Comparison of ENCODE assay signal across 1 cellular context in the genomic region with DNA sequence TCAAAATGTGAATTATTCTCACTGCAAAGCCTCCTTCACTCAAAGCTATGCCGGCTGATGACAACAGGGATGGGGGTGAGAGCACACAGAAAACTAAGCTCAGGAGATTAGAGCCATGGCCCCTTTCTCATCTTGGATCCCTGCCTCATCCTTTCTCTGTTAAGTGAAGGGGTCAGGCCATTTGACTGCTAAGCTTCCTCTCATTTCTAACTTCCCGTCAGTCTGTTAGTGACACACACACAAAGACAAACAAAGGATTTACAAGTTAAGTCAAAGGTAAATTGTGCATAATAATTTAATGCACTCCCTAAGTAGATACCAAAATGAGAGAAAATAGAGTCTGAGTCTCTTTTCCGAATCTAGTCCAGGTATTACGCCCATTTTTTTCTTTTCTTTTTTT.
A peak's percentile ranks its signal among the peaks of the same experiment; 100 is the strongest.
TF ChIP-seq lines count a peak whose summit lies in the region.

No MANE protein-coding gene starts in this region.

TF ChIP-seq in K562, 482 proteins besides CTCF, POLR2A, EP300 and RAD21:
- TF ChIP-seq, protein P1, sequence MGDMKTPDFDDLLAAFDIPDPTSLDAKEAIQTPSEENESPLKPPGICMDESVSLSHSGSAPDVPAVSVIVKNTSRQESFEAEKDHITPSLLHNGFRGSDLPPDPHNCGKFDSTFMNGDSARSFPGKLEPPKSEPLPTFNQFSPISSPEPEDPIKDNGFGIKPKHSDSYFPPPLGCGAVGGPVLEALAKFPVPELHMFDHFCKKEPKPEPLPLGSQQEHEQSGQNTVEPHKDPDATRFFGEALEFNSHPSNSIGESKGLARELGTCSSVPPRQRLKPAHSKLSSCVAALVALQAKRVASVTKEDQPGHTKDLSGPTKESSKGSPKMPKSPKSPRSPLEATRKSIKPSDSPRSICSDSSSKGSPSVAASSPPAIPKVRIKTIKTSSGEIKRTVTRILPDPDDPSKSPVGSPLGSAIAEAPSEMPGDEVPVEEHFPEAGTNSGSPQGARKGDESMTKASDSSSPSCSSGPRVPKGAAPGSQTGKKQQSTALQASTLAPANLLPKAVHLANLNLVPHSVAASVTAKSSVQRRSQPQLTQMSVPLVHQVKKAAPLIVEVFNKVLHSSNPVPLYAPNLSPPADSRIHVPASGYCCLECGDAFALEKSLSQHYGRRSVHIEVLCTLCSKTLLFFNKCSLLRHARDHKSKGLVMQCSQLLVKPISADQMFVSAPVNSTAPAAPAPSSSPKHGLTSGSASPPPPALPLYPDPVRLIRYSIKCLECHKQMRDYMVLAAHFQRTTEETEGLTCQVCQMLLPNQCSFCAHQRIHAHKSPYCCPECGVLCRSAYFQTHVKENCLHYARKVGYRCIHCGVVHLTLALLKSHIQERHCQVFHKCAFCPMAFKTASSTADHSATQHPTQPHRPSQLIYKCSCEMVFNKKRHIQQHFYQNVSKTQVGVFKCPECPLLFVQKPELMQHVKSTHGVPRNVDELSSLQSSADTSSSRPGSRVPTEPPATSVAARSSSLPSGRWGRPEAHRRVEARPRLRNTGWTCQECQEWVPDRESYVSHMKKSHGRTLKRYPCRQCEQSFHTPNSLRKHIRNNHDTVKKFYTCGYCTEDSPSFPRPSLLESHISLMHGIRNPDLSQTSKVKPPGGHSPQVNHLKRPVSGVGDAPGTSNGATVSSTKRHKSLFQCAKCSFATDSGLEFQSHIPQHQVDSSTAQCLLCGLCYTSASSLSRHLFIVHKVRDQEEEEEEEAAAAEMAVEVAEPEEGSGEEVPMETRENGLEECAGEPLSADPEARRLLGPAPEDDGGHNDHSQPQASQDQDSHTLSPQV (IDR thresholded peaks at IDR 0.05): peak; percentile 10; the same call in 1 of the 2 replicates
- peak; percentile 39; the same call in 1 of the 2 replicates for TF ChIP-seq SP1 (CRISPR knock-in tag; IDR thresholded peaks at IDR 0.05)
- peak; percentile 21 for TF ChIP-seq RBBP5 (IDR thresholded peaks at IDR 0.05; ENCODE audit: borderline replicate concordance, insufficient read depth, low read length, poor library complexity, severe bottlenecking)
- TF ChIP-seq THRAP3 (IDR thresholded peaks at IDR 0.05; ENCODE audit: borderline replicate concordance): no peak
